8 cellular contexts compared by ENCODE assay signal in the genomic region with DNA sequence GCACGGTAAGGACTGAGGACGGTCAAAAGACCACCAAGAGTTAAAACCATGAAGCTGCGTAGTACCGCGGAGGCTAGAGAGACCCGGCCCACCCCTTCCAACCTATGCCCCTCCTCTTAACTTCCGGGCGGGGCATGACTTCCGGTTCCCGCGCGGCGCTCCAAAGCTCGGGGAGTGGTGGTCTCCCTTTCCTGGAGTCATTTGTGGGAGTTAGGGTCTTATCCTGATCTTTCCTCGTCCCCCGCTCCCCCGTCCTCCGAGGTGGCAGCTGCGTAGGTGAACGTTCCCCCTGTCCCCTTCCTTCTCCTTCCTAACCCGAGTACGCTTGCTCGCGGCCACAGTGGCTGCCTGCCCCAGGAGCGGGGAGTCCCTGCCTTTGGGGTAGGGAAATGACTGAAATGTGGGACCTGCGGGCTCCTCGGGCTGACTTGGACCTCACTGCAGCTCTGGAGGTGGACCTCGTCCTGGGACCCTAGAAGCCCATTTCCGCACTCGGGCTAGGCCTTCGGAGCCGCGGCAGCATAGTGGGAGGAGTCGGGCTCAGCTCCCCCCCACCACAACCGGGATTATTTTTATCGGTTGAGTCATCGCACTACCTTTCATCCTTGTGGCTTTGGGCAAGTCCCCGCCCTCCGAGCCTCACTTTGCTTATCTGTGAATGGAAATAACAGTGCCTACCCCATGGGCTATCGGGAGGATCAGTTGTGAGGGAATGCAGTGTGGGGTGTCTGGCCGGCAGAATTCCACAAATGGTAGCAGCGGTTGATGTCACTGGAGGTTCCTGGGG. TPM values are rescaled to one million over a fixed set of nuclear protein-coding genes. Genes with fewer than 3 reads are reported as not detected.
DNase-seq lines count a peak whose midpoint lies in the region; ATAC-seq and TF ChIP-seq lines count a peak whose summit lies in the region.

No MANE protein-coding gene starts in this region.

- H3K36me3 Mint-ChIP-seq in CD14-positive monocyte, result peaks cover 4 to 6% of the 10 kb centered on the region in 2 donors

- WGBS in right lobe of liver (ENCODE audit: insufficient coverage, low coverage, low lambda C conversion rate, missing lambda C conversion rate), result under 1% methylated on average over 31 of the region's 42 CpGs

- peak overlapping the region; percentile 68 to 98 (median 88) for H3K4me3 ChIP-seq in right lobe of liver

- peak; percentile 53 for ATAC-seq in GM19438 (IDR thresholded peaks at IDR 0.05; ENCODE audit: low read depth, unreplicated experiment)
- ATAC-seq in HG03571 (IDR thresholded peaks at IDR 0.05; ENCODE audit: unreplicated experiment), result peak; percentile 57
- ATAC-seq in right lobe of liver, result peak; percentile 88 to 95 (median 91)

- H3K36me3 ChIP-seq in right lobe of liver, result peaks cover 0 to 4% (median 1%) of the 10 kb centered on the region in 4 donors

- no peaks in the 10 kb centered on the region for H3K27me3 ChIP-seq in right lobe of liver

- peaks cover 38% of the 10 kb centered on the region for H3K4me1 Mint-ChIP-seq in CD14-positive monocyte

- TF ChIP-seq CTCF in CD14-positive monocyte (IDR thresholded peaks at IDR 0.05), result no peak
- TF ChIP-seq CTCF in right lobe of liver (IDR thresholded peaks at IDR 0.05), result no peak

- intact Hi-C loops in CD14-positive monocyte (cut with micrococcal nuclease) (loop anchor here in 1 of 2 donors (10.0 kb wide), 1 partner anchor 241 kb away; a partner anchor contains a TSS), right lobe of liver (cut with DNase I) (no loop called here)

- H3K27me3 Mint-ChIP-seq in CD14-positive monocyte (ENCODE audit: low read depth in 3 of 3), result peaks cover 0 to 3% (median 2%) of the 10 kb centered on the region in 3 donors

- H3K27ac Mint-ChIP-seq in CD14-positive monocyte, result peak overlapping the region; percentile 91 to 98 (median 97)

- H3K9me3 Mint-ChIP-seq in CD14-positive monocyte, result peaks cover 0 to 3% (median 0%) of the 10 kb centered on the region in 7 donors

- H3K9me3 ChIP-seq in right lobe of liver, result no peaks in the 10 kb centered on the region

- peak overlapping the region; percentile 93 to 98 (median 95) for H3K27ac ChIP-seq in right lobe of liver

- DNase-seq in CD14-positive monocyte (ENCODE audit: low spot score) (peak; percentile 78), NCI-H774 (lab: John Stamatoyannopoulos, UW) (peak; percentile 53), dermis microvascular lymphatic vessel endothelial cell (ENCODE audit: low read depth in 2 of 2) (peak; percentile 87 to 88), right lobe of liver (peak; percentile 78 to 89 (median 82))
- DNase-seq in activated CD4-positive, alpha-beta T cell treated with anti-CD3 and anti-CD28 coated beads, Interleukin-2, amount 50 U/mL, for 4 hours, result peak; percentile 88 to 89
- peak; percentile 86 for DNase-seq in stimulated activated CD4-positive, alpha-beta T cell treated with anti-CD3 and anti-CD28 coated beads, Interleukin-4, amount 100 ng/mL, for 1 hour

- peak overlapping the region; percentile 95 for H3K4me3 Mint-ChIP-seq in CD14-positive monocyte

- TF ChIP-seq POLR2A in right lobe of liver (IDR thresholded peaks at IDR 0.05), result peak; percentile 84

- H3K4me1 ChIP-seq in right lobe of liver, result peaks cover 0 to 15% (median 0%) of the 10 kb centered on the region in 4 donors

RNA-seq across cellular contexts. Expression of a gene that starts 24.1 kb away (rescaled TPM):
- not detected for polyA plus RNA-seq in CD14-positive monocyte
- not detected in 2 replicates for total RNA-seq in dermis microvascular lymphatic vessel endothelial cell
- total RNA-seq in right lobe of liver, result under 1 TPM in 1 of 6 experiments, not detected in 5; 0.22 TPM

RNA-seq across cellular contexts. Expression of a gene that starts 26.9 kb away (rescaled TPM):
- 100 to 1,000 TPM; 606 to 731 TPM for polyA plus RNA-seq in CD14-positive monocyte
- total RNA-seq in dermis microvascular lymphatic vessel endothelial cell, result 600 and 802 TPM in 2 replicates
- total RNA-seq in right lobe of liver, result 100 to 1,000 TPM in 3 of 6 experiments, 10 to 100 TPM in 3; 74.4 to 128 (median 95.9) TPM

RNA-seq across cellular contexts. Expression of a gene that starts 48.7 kb away (rescaled TPM):
- polyA plus RNA-seq in CD14-positive monocyte, result not detected
- total RNA-seq in dermis microvascular lymphatic vessel endothelial cell (0.13 TPM in 1 of 2 replicates, not detected in the other), right lobe of liver (not detected)

Comparison
In these comparisons a context has a peak if more than half of its experiments do, and no peak if none do; other contexts are left out.
1. Peak in every context shown above with its lines: DNase-seq, ATAC-seq, H3K4me3 ChIP-seq and H3K27ac ChIP-seq.